In the genomic region with DNA sequence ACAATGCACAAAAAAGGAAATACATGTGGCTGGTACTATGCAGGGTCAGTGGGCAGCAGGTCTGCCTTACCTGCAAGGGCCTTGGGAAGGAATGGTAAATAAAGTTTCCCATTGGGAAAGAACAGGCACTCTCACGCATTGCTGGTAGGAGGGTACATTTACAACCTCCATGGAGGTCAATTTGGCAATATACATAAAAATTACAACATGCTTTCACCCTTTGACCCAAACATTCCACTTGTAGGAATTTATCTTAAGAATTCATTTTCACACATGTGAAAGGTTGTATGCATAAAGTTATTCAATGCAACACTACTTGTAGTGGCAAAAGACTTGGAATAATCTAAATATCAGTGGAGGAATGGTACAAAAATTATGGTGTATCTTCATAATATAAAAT, we compare ENCODE assay signal across 20 cellular contexts.
"Had no signal": no experiment of that assay in that cellular context is flagged by ENCODE, and none has a peak within 500 bp of the region (broad histone marks: within the 10 kb centered on the region; RNA-seq: fewer than 3 reads in every experiment).

No MANE protein-coding gene starts in this region.

- H3K36me3 ChIP-seq: gastroesophageal sphincter, heart left ventricle, left lung, pancreas, right atrium auricular region, sigmoid colon, stomach, thyroid gland, vagina had no signal

- H3K4me3 ChIP-seq: dorsolateral prefrontal cortex, gastroesophageal sphincter, heart left ventricle, hepatocyte, left lung, pancreas, right atrium auricular region, sigmoid colon, stomach, thyroid gland, vagina had no signal

- H3K4me1 ChIP-seq: foreskin keratinocyte, gastroesophageal sphincter, pancreas, right atrium auricular region, sigmoid colon, stomach, thyroid gland, vagina had no signal

- H2AFZ ChIP-seq: hepatocyte had no signal

- H3K27ac Mint-ChIP-seq: natural killer cell; stimulated activated effector memory CD8-positive, alpha-beta T cell treated with anti-CD3 and anti-CD28 coated beads, Interleukin-12 subunit alpha, Interleukin-12 subunit beta, amount 100 ng/mL, for 72 hours had no signal

- H3K27ac ChIP-seq: dorsolateral prefrontal cortex, foreskin keratinocyte, gastroesophageal sphincter, hepatocyte, pancreas, right atrium auricular region, sigmoid colon, stomach, thyroid gland, vagina had no signal

- H3K9me3 ChIP-seq: gastroesophageal sphincter, left lung, pancreas, right atrium auricular region, sigmoid colon, stomach, thyroid gland, vagina had no signal

- ATAC-seq: foreskin keratinocyte; gastroesophageal sphincter; heart left ventricle; natural killer cell; pancreas; stimulated activated effector memory CD8-positive, alpha-beta T cell treated with anti-CD3 and anti-CD28 coated beads, Interleukin-12 subunit alpha, Interleukin-12 subunit beta, amount 100 ng/mL, for 72 hours had no signal

- H3K36me3 Mint-ChIP-seq: natural killer cell; stimulated activated effector memory CD8-positive, alpha-beta T cell treated with anti-CD3 and anti-CD28 coated beads, Interleukin-12 subunit alpha, Interleukin-12 subunit beta, amount 100 ng/mL, for 72 hours had no signal

- H3K27me3 ChIP-seq: foreskin keratinocyte, gastroesophageal sphincter, heart left ventricle, hepatocyte, left lung, pancreas, right atrium auricular region, sigmoid colon, stomach, thyroid gland, vagina had no signal

- H3K79me2 ChIP-seq: hepatocyte had no signal

- H3K4me3 Mint-ChIP-seq: natural killer cell; stimulated activated effector memory CD8-positive, alpha-beta T cell treated with anti-CD3 and anti-CD28 coated beads, Interleukin-12 subunit alpha, Interleukin-12 subunit beta, amount 100 ng/mL, for 72 hours had no signal

- H3K4me2 ChIP-seq: hepatocyte had no signal

- H3K9me3 Mint-ChIP-seq: natural killer cell; stimulated activated effector memory CD8-positive, alpha-beta T cell treated with anti-CD3 and anti-CD28 coated beads, Interleukin-12 subunit alpha, Interleukin-12 subunit beta, amount 100 ng/mL, for 72 hours had no signal

- DNase-seq: dorsolateral prefrontal cortex; effector CD4-positive, alpha-beta T cell; foreskin keratinocyte; heart left ventricle; left cardiac atrium; left lung; natural killer cell; occipital lobe; pancreas; sigmoid colon; stimulated activated CD4-positive, alpha-beta T cell treated with anti-CD3 and anti-CD28 coated beads, Interleukin-2, amount 100 ng/mL, for 24 hours; stimulated activated CD4-positive, alpha-beta T cell treated with anti-CD3 and anti-CD28 coated beads, Interleukin-4, amount 100 ng/mL, for 24 hours; stimulated activated naive CD4-positive, alpha-beta T cell treated with Interleukin-2 at 50 U/mL for 16 hours; stomach; thyroid gland had no signal

- H3K4me1 Mint-ChIP-seq: natural killer cell; stimulated activated effector memory CD8-positive, alpha-beta T cell treated with anti-CD3 and anti-CD28 coated beads, Interleukin-12 subunit alpha, Interleukin-12 subunit beta, amount 100 ng/mL, for 72 hours had no signal
